7 cellular contexts compared by ENCODE assay signal in the genomic region with DNA sequence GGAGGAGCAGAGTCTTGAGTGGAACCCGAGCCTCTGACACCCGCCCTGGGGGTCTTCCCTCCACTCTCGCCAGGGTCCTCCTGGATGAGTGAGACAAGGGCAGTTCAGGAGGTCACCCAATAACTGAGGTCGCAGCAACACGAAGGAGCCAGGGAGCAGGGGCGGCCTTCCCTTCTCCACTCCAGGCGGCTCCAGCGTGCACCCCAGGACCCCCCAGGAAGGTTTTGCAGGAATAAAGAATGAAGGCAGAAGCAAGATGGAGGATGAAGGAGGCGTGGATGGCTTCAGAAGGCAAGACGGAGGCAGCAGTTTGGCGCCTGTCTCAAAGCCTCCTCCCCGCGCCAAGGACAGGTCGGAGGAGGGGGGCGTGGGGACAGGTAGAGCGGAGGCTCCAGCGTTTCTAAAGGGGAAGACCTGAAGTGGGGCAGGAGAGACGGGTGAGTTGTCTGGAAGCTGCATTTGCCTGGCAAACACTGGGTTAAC. TPM values are rescaled to one million over a fixed set of nuclear protein-coding genes. Genes with fewer than 3 reads are reported as not detected.
DNase-seq lines count a peak whose midpoint lies in the region; ATAC-seq and TF ChIP-seq lines count a peak whose summit lies in the region.

No MANE protein-coding gene starts in this region.

- peaks cover 15% of the 10 kb centered on the region for H3K27me3 ChIP-seq in iPS-15b (ENCODE audit: control insufficient read depth, insufficient read depth, low read length)

- peak overlapping the region; percentile 73 for H3K4me3 Mint-ChIP-seq in activated CD8-positive, alpha-beta T cell treated with anti-CD3 and anti-CD28 coated beads for 36 hours
- peak overlapping the region; percentile 87 for H3K4me3 Mint-ChIP-seq in stimulated activated memory B cell treated with anti-CD40 and anti-IgM and Interleukin-4, amounts not matched to agents 10 μg/mL and 1 μg/mL and 100 μg/mL, for 72 hours

- H3K27ac ChIP-seq in HEK293 (ENCODE audit: extremely low read depth, low read depth, low read length), result no peak overlapping the region

- intact Hi-C loops in activated CD8-positive, alpha-beta T cell treated with anti-CD3 and anti-CD28 coated beads for 36 hours (cut with micrococcal nuclease), result no loop called here

- H3K9me3 ChIP-seq in HEK293 (ENCODE audit: control insufficient read depth, insufficient read depth, low read depth, low read length) (no peaks in the 10 kb centered on the region), iPS-15b (ENCODE audit: control insufficient read depth, insufficient read depth, low read length) (no peaks in the 10 kb centered on the region)

- TF ChIP-seq CTCF in HEK293 (tag by site-specific recombination; IDR thresholded peaks at IDR 0.05), result no peak
- no peak for TF ChIP-seq CTCF in activated CD8-positive, alpha-beta T cell treated with anti-CD3 and anti-CD28 coated beads for 36 hours (IDR thresholded peaks at IDR 0.05)

- H3K4me3 ChIP-seq in HEK293 (ENCODE audit: low read depth, low read length), result peak overlapping the region; percentile 89
- peak overlapping the region; percentile 81 for H3K4me3 ChIP-seq in iPS-15b (ENCODE audit: low read depth, low read length)

- H3K9ac ChIP-seq in iPS-15b (ENCODE audit: low read depth, low read length), result peak overlapping the region; percentile 56

- no peaks in the 10 kb centered on the region for H3K9me3 Mint-ChIP-seq in activated CD8-positive, alpha-beta T cell treated with anti-CD3 and anti-CD28 coated beads for 36 hours
- H3K9me3 Mint-ChIP-seq in stimulated activated memory B cell treated with anti-CD40 and anti-IgM and Interleukin-4, amounts not matched to agents 10 μg/mL and 1 μg/mL and 100 μg/mL, for 72 hours, result no peaks in the 10 kb centered on the region

- peak; percentile 3 for ATAC-seq in activated CD8-positive, alpha-beta T cell treated with anti-CD3 and anti-CD28 coated beads for 36 hours
- ATAC-seq in stimulated activated memory B cell treated with anti-CD40 and anti-IgM and Interleukin-4, amounts not matched to agents 10 μg/mL and 1 μg/mL and 100 μg/mL, for 72 hours, result no peak

- peaks cover 0 to 3% of the 10 kb centered on the region in 2 experiments; a peak in 1 of 3 replicates for H3K36me3 ChIP-seq in HEK293 (ENCODE audit: control insufficient read depth in 2 of 2, insufficient read depth in 1 of 2, low read length in 2 of 2)
- H3K36me3 ChIP-seq in iPS-15b (ENCODE audit: control insufficient read depth, insufficient read depth, low read length), result no peaks in the 10 kb centered on the region

- no peaks in the 10 kb centered on the region for H3K36me3 Mint-ChIP-seq in activated CD8-positive, alpha-beta T cell treated with anti-CD3 and anti-CD28 coated beads for 36 hours (ENCODE audit: low read depth)
- no peaks in the 10 kb centered on the region for H3K36me3 Mint-ChIP-seq in stimulated activated memory B cell treated with anti-CD40 and anti-IgM and Interleukin-4, amounts not matched to agents 10 μg/mL and 1 μg/mL and 100 μg/mL, for 72 hours

- CTCF ChIA-PET in HEK293 (lab: Yijun Ruan, JAX), result interaction anchor here (0.9 to 1.3 kb wide), 3 partner anchors 16 to 189 kb away, joined by 3 to 6 read pairs (median 4); no protein-coding TSS in a partner anchor
- CTCF ChIA-PET in activated CD8-positive, alpha-beta T cell treated with anti-CD3 and anti-CD28 coated beads for 36 hours (lab: Charles Lee), result interaction anchor here (0.9 to 4.0 kb wide), 9 partner anchors 8 to 123 kb away, joined by 3 to 18 read pairs (median 5); no protein-coding TSS in a partner anchor

- POLR2A ChIA-PET in HEK293 (lab: Yijun Ruan, JAX), result interaction anchor here (0.7 to 1.4 kb wide), 4 partner anchors 9 to 600 kb away, joined by 3 to 7 read pairs (median 5); partner anchors contain the start of gene NCL
- POLR2A ChIA-PET in activated CD8-positive, alpha-beta T cell treated with anti-CD3 and anti-CD28 coated beads for 36 hours (lab: Charles Lee), result interaction anchor here (0.7 to 1.2 kb wide), 2 partner anchors 9 to 12 kb away, joined by 3 to 5 read pairs; no protein-coding TSS in a partner anchor

- peaks cover 2% of the 10 kb centered on the region for H3K27me3 Mint-ChIP-seq in activated CD8-positive, alpha-beta T cell treated with anti-CD3 and anti-CD28 coated beads for 36 hours
- H3K27me3 Mint-ChIP-seq in stimulated activated memory B cell treated with anti-CD40 and anti-IgM and Interleukin-4, amounts not matched to agents 10 μg/mL and 1 μg/mL and 100 μg/mL, for 72 hours, result peaks cover 9% of the 10 kb centered on the region

- no peak for DNase-seq in activated CD8-positive, alpha-beta T cell treated with anti-CD3 and anti-CD28 coated beads for 36 hours
- no peak for DNase-seq in NK-92 (lab: John Stamatoyannopoulos, UW; ENCODE audit: unreplicated experiment)
- no peak for DNase-seq in NCI-H128 (lab: John Stamatoyannopoulos, UW; ENCODE audit: unreplicated experiment)
- DNase-seq in COLO829 (ENCODE audit: low spot score), result no peak

- peak overlapping the region; percentile 22 for H3K27ac Mint-ChIP-seq in activated CD8-positive, alpha-beta T cell treated with anti-CD3 and anti-CD28 coated beads for 36 hours
- peak overlapping the region; percentile 68 for H3K27ac Mint-ChIP-seq in stimulated activated memory B cell treated with anti-CD40 and anti-IgM and Interleukin-4, amounts not matched to agents 10 μg/mL and 1 μg/mL and 100 μg/mL, for 72 hours

- peaks cover 49% of the 10 kb centered on the region for H3K4me1 Mint-ChIP-seq in activated CD8-positive, alpha-beta T cell treated with anti-CD3 and anti-CD28 coated beads for 36 hours (ENCODE audit: low read depth)
- peaks cover 59% of the 10 kb centered on the region for H3K4me1 Mint-ChIP-seq in stimulated activated memory B cell treated with anti-CD40 and anti-IgM and Interleukin-4, amounts not matched to agents 10 μg/mL and 1 μg/mL and 100 μg/mL, for 72 hours

- H3K4me1 ChIP-seq in HEK293 (ENCODE audit: control insufficient read depth, insufficient read depth, low read length) (peaks cover 22% of the 10 kb centered on the region), iPS-15b (ENCODE audit: control insufficient read depth, insufficient read depth, low read length) (peaks cover 22% of the 10 kb centered on the region)

TF ChIP-seq in HEK293, 187 proteins besides CTCF, POLR2A, EP300 and RAD21:
- TF ChIP-seq ZNF10 (tag by site-specific recombination; IDR thresholded peaks at IDR 0.05), result no peak
- no peak for TF ChIP-seq ZNF175 (tag by site-specific recombination; IDR thresholded peaks at IDR 0.05)
- TF ChIP-seq SALL2 (tag by site-specific recombination; IDR thresholded peaks at IDR 0.05; ENCODE audit: borderline replicate concordance), result no peak
- TF ChIP-seq, protein P1, sequence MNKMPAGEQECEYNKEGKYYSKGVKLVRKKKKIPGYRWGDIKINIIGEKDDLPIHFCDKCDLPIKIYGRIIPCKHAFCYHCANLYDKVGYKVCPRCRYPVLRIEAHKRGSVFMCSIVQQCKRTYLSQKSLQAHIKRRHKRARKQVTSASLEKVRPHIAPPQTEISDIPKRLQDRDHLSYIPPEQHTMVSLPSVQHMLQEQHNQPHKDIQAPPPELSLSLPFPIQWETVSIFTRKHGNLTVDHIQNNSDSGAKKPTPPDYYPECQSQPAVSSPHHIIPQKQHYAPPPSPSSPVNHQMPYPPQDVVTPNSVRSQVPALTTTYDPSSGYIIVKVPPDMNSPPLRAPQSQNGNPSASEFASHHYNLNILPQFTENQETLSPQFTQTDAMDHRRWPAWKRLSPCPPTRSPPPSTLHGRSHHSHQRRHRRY (tag by site-specific recombination; IDR thresholded peaks at IDR 0.05), result no peak
- TF ChIP-seq ZNF549 (tag by site-specific recombination; IDR thresholded peaks at IDR 0.05), result no peak
- TF ChIP-seq ZFP41 (tag by site-specific recombination; IDR thresholded peaks at IDR 0.05; ENCODE audit: borderline replicate concordance), result no peak
- no peak for TF ChIP-seq ZBTB17 (tag by site-specific recombination; IDR thresholded peaks at IDR 0.05)
- no peak for TF ChIP-seq SETDB1 (IDR thresholded peaks at IDR 0.05; ENCODE audit: insufficient read length, low read length)
TF ChIP-seq in HEK293: peak in this region for 0.

RNA-seq across cellular contexts. Expression of gene ITM2C, which starts 0.6 kb away (rescaled TPM):
- total RNA-seq in activated CD8-positive, alpha-beta T cell treated with anti-CD3 and anti-CD28 coated beads for 36 hours, result 10 to 100 TPM; 43.2 to 43.4 TPM
